ENCODE assay signal across 7 cellular contexts in the genomic region with DNA sequence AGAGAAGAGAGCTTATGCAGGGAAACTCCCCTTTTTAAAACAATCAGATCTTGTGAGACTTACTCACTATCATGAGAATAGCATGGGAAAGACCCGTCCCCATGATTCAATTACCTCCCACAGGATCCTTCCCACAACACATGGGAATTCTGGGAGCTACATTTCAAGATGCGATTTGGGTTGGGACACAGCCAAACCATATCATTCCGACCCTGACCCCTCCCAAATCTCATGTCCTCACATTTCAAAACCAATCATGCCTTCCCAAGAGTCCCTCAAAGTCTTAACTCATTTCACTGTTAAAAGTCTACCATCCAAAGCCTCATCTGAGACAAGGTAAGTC. TPM values are rescaled to one million over a fixed set of nuclear protein-coding genes. Genes with fewer than 3 reads are reported as not detected.
DNase-seq lines count a peak whose midpoint lies in the region; ATAC-seq, FAIRE-seq and TF ChIP-seq lines count a peak whose summit lies in the region.
"Not testable (repeated sequence)": the region's sequence is repeated elsewhere in the genome, so short reads cannot be mapped to it uniquely, and the experiment has no call there.

No MANE protein-coding gene starts in this region.

- H3K79me2 ChIP-seq in GM12878 (ENCODE audit: control insufficient read depth, insufficient read depth, low read length): not testable (repeated sequence)

- H2AFZ ChIP-seq in GM12878 (ENCODE audit: control insufficient read depth, low read depth, low read length): not testable (repeated sequence)

- peak overlapping the region; percentile 87 for H3K27ac Mint-ChIP-seq in stimulated activated naive B cell treated with anti-CD40 and anti-IgM and Interleukin-4, amounts not matched to agents 10 μg/mL and 1 μg/mL and 100 μg/mL, for 72 hours

- RAD21 ChIA-PET in GM12878 (lab: Charles Lee; ENCODE audit: unreplicated experiment): interaction anchor here (1.0 to 2.9 kb wide), 3 partner anchors 13 to 41 kb away, joined by 3 to 11 read pairs (median 3); no protein-coding TSS in a partner anchor

- not testable (repeated sequence) for H4K20me1 ChIP-seq in GM12878 (ENCODE audit: control insufficient read depth, insufficient read depth)

- 47% methylated on average over 3 of the region's 3 CpGs for WGBS in GM12878 (ENCODE audit: insufficient coverage, insufficient replicate concordance, low lambda C conversion rate, missing lambda C conversion rate)

- H3K4me2 ChIP-seq in GM12878 (ENCODE audit: control insufficient read depth, insufficient read depth): not testable (repeated sequence)

- FAIRE-seq in GM12878 (lab: Jason Lieb, UNC): not testable (repeated sequence)

- peaks cover 26 to 39% of the 10 kb centered on the region in 2 donors for H3K9me3 Mint-ChIP-seq in stimulated activated naive B cell treated with anti-CD40 and anti-IgM and Interleukin-4, amounts not matched to agents 10 μg/mL and 1 μg/mL and 100 μg/mL, for 72 hours

- peak overlapping the region; percentile 75 for H3K27ac ChIP-seq in GM12878 (ENCODE audit: control insufficient read depth, insufficient read depth)

- TF ChIP-seq CTCF in GM12878 (IDR thresholded peaks at IDR 0.05 in 2 of 3, conservative IDR thresholded peaks at IDR 0.05 in 1 of 3; ENCODE audit: control insufficient read depth in 2 of 3, extremely low read depth in 1 of 3, insufficient read depth in 1 of 3, low read depth in 3 of 3, low read length in 3 of 3): not testable (repeated sequence)

- ATAC-seq in GM18505 (IDR thresholded peaks at IDR 0.05; ENCODE audit: unreplicated experiment) (peak; percentile 29), GM19035 (IDR thresholded peaks at IDR 0.05; ENCODE audit: unreplicated experiment) (peak; percentile 30), GM19397 (IDR thresholded peaks at IDR 0.05; ENCODE audit: unreplicated experiment) (peak; percentile 39), HG02840 (IDR thresholded peaks at IDR 0.05; ENCODE audit: low FRiP score, unreplicated experiment) (peak; percentile 27), HG03432 (IDR thresholded peaks at IDR 0.05; ENCODE audit: unreplicated experiment) (peak; percentile 42), GM12878 (peak; percentile 42)
- ATAC-seq in stimulated activated naive B cell treated with anti-CD40 and anti-IgM and Interleukin-4, amounts not matched to agents 10 μg/mL and 1 μg/mL and 100 μg/mL, for 72 hours (replicated peaks): peak in 1 of 2 donors; percentile 29

- SMC1A ChIA-PET in GM12878 (lab: Charles Lee; ENCODE audit: uncharacterized antibody, unreplicated experiment): interaction anchor here (0.8 to 1.9 kb wide), 4 partner anchors 14 to 33 kb away, joined by 3 to 5 read pairs (median 4); no protein-coding TSS in a partner anchor

- DNase-seq in GM12878 (ENCODE audit: low read depth, low spot score); stimulated activated naive B cell treated with anti-CD40 and anti-IgM and Interleukin-4, amounts not matched to agents 10 μg/mL and 1 μg/mL and 100 μg/mL, for 72 hours: not testable (repeated sequence)

- not testable (repeated sequence) for H3K4me3 ChIP-seq in GM12878

- H3K4me3 Mint-ChIP-seq in stimulated activated naive B cell treated with anti-CD40 and anti-IgM and Interleukin-4, amounts not matched to agents 10 μg/mL and 1 μg/mL and 100 μg/mL, for 72 hours: not testable (repeated sequence)

- not testable (repeated sequence) for H3K27me3 ChIP-seq in GM12878 (replicated peaks in 1 of 2; ENCODE audit: control insufficient read depth in 2 of 2, insufficient read depth in 2 of 2, low read length in 1 of 2)

- not testable (repeated sequence) for TF ChIP-seq POLR2A in GM18505 (IDR thresholded peaks at IDR 0.05; ENCODE audit: borderline replicate concordance, extremely low read depth, insufficient read depth, insufficient read length); GM12878 (IDR thresholded peaks at IDR 0.05; ENCODE audit: low read depth, low read length)

- not testable (repeated sequence) for H3K9ac ChIP-seq in GM12878 (ENCODE audit: control insufficient read depth, insufficient read depth, low read length)

- H3K36me3 ChIP-seq in GM12878 (ENCODE audit: control insufficient read depth in 2 of 2, insufficient read depth in 2 of 2, low read length in 1 of 2): not testable (repeated sequence)

- not testable (repeated sequence) for BruUV-seq in GM12878 (replicated peaks; lab: Mats Ljungman, UMichigan)

- H3K9me3 ChIP-seq in GM12878 (replicated peaks; ENCODE audit: control insufficient read depth, insufficient read depth, low read length): not testable (repeated sequence)

- not testable (repeated sequence) for TF ChIP-seq RAD21 in GM12878 (IDR thresholded peaks at IDR 0.05; ENCODE audit: insufficient read depth, low read depth, low read length)

- H3K27me3 Mint-ChIP-seq in stimulated activated naive B cell treated with anti-CD40 and anti-IgM and Interleukin-4, amounts not matched to agents 10 μg/mL and 1 μg/mL and 100 μg/mL, for 72 hours: not testable (repeated sequence)

- not testable (repeated sequence) for TF ChIP-seq EP300 in GM12878 (IDR thresholded peaks at IDR 0.05; ENCODE audit: borderline replicate concordance in 1 of 2, control insufficient read depth in 1 of 2, low read depth in 2 of 2, low read length in 2 of 2)

- not testable (repeated sequence) for H3K4me1 ChIP-seq in GM12878 (ENCODE audit: control insufficient read depth, insufficient read depth, low read length)

- H3K36me3 Mint-ChIP-seq in stimulated activated naive B cell treated with anti-CD40 and anti-IgM and Interleukin-4, amounts not matched to agents 10 μg/mL and 1 μg/mL and 100 μg/mL, for 72 hours: peaks cover 46 to 56% of the 10 kb centered on the region in 2 donors

- intact Hi-C loops in GM12878 (cut with micrococcal nuclease; ENCODE audit: unreplicated experiment): not testable (repeated sequence)

- in situ Hi-C loops in GM12878 (cut with MboI): loop anchor here (25.0 kb wide), 1 partner anchor 1626 kb away; a partner anchor contains a TSS

- POLR2A ChIA-PET in GM12878 (lab: Charles Lee): not testable (repeated sequence)

- H3K4me1 Mint-ChIP-seq in stimulated activated naive B cell treated with anti-CD40 and anti-IgM and Interleukin-4, amounts not matched to agents 10 μg/mL and 1 μg/mL and 100 μg/mL, for 72 hours: peaks cover 3 to 13% of the 10 kb centered on the region in 2 donors

- CTCF ChIA-PET in GM12878 (lab: Yijun Ruan, JAX): interaction anchor here (0.9 to 1.6 kb wide), 6 partner anchors 10 to 33 kb away, joined by 3 to 9 read pairs (median 4); no protein-coding TSS in a partner anchor

TF ChIP-seq in GM12878, 131 proteins besides CTCF, POLR2A, EP300 and RAD21 (continues in another document):
- TF ChIP-seq MTA2 (IDR thresholded peaks at IDR 0.05; ENCODE audit: low read depth): 0 out of 2 replicates have a peak, but pooled peaks have one; percentile 22
- TF ChIP-seq, protein P1, sequence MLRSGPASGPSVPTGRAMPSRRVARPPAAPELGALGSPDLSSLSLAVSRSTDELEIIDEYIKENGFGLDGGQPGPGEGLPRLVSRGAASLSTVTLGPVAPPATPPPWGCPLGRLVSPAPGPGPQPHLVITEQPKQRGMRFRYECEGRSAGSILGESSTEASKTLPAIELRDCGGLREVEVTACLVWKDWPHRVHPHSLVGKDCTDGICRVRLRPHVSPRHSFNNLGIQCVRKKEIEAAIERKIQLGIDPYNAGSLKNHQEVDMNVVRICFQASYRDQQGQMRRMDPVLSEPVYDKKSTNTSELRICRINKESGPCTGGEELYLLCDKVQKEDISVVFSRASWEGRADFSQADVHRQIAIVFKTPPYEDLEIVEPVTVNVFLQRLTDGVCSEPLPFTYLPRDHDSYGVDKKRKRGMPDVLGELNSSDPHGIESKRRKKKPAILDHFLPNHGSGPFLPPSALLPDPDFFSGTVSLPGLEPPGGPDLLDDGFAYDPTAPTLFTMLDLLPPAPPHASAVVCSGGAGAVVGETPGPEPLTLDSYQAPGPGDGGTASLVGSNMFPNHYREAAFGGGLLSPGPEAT (IDR thresholded peaks at IDR 0.05; ENCODE audit: low read depth): peak; percentile 95

RNA-seq across cellular contexts. Expression of a gene that starts 42.5 kb away (rescaled TPM):
- 175 and 197 TPM in 2 replicates for total RNA-seq in GM12878 (2013; cell fraction: nucleolus; rRNA removed)
- 32.5 and 46.3 TPM in 2 replicates for total RNA-seq in GM12878 (2014; rRNA removed)
- total RNA-seq in GM12878 (2014; rRNA removed; fragmentation: Illumina TruSeq; extraction: Trizol): 34.5 and 36.9 TPM in 2 replicates
- total RNA-seq in GM12878 (2021): 44.7 and 47.9 TPM in 2 replicates
- 28.6 TPM for polyA plus RNA-seq in GM12878 (2011; ENCODE audit: low read depth)
- 67.1 and 76.9 TPM in 2 replicates for polyA plus RNA-seq in GM12878 (2011; rRNA removed)
- polyA plus RNA-seq in GM12878 (2011; cell fraction: cytosol; rRNA removed): 46.2 and 59.2 TPM in 2 replicates
- polyA plus RNA-seq in GM12878 (2011; cell fraction: nucleus; rRNA removed): 120 and 133 TPM in 2 replicates
- polyA plus RNA-seq in GM12878 (2012): 23.6 and 26.3 TPM in 2 replicates
- 55.4 and 70.2 TPM in 2 replicates for polyA plus RNA-seq in GM12878 (2014; fragmentation: Illumina TruSeq; extraction: Trizol)
- 10 to 100 TPM; 13.8 to 18.2 TPM for polyA plus RNA-seq in GM12878 (2014; fragmentation: Nextera tagmentation; extraction: Ambion mirVana)
- polyA plus RNA-seq in GM12878 (2014; rRNA removed): 38.3 and 39.7 TPM in 2 replicates
- polyA plus RNA-seq in GM12878 (2016; fragmentation: Nextera tagmentation; extraction: Ambion mirVana): 10 to 100 TPM; 37.8 to 42.2 TPM
- polyA minus RNA-seq in GM12878 (2011; rRNA and poly(A)+ RNA removed): 105 and 123 TPM in 2 replicates
- 9.8 and 32.2 TPM in 2 replicates for polyA minus RNA-seq in GM12878 (2011; cell fraction: cytosol; rRNA and poly(A)+ RNA removed)
- 118 and 159 TPM in 2 replicates for polyA minus RNA-seq in GM12878 (2011; cell fraction: nucleus; rRNA and poly(A)+ RNA removed)

RNA-seq across cellular contexts. Expression of a gene that starts 42.6 kb away (rescaled TPM):
- 35.2 and 43.6 TPM in 2 replicates for total RNA-seq in GM12878 (2013; cell fraction: nucleolus; rRNA removed)
- total RNA-seq in GM12878 (2014; rRNA removed) (14.1 and 19.3 TPM in 2 replicates), GM12878 (2014; rRNA removed; fragmentation: Illumina TruSeq; extraction: Trizol) (24.4 and 25.7 TPM in 2 replicates), GM12878 (2021) (11.9 and 12.1 TPM in 2 replicates)
- 11.1 TPM for polyA plus RNA-seq in GM12878 (2011; ENCODE audit: low read depth)
- polyA plus RNA-seq in GM12878 (2011; rRNA removed) (19.9 and 32.8 TPM in 2 replicates), GM12878 (2014; fragmentation: Illumina TruSeq; extraction: Trizol) (30.2 and 49.0 TPM in 2 replicates), GM12878 (2014; fragmentation: Nextera tagmentation; extraction: Ambion mirVana) (10 to 100 TPM; 42.6 to 59.6 TPM), GM12878 (2014; rRNA removed) (15.7 and 24.9 TPM in 2 replicates), GM12878 (2016; fragmentation: Nextera tagmentation; extraction: Ambion mirVana) (10 to 100 TPM; 24.3 to 27.7 TPM)
- 8.6 and 8.9 TPM in 2 replicates for polyA plus RNA-seq in GM12878 (2011; cell fraction: cytosol; rRNA removed)
- 23.0 and 26.3 TPM in 2 replicates for polyA plus RNA-seq in GM12878 (2011; cell fraction: nucleus; rRNA removed)
- 10.7 and 11.2 TPM in 2 replicates for polyA plus RNA-seq in GM12878 (2012)
- polyA minus RNA-seq in GM12878 (2011; rRNA and poly(A)+ RNA removed): 9.1 and 9.4 TPM in 2 replicates
- polyA minus RNA-seq in GM12878 (2011; cell fraction: cytosol; rRNA and poly(A)+ RNA removed): 2.3 and 4.8 TPM in 2 replicates
- polyA minus RNA-seq in GM12878 (2011; cell fraction: nucleus; rRNA and poly(A)+ RNA removed): 11.4 and 14.8 TPM in 2 replicates
